ENCODE assay signal across 21 cellular contexts in the genomic region with DNA sequence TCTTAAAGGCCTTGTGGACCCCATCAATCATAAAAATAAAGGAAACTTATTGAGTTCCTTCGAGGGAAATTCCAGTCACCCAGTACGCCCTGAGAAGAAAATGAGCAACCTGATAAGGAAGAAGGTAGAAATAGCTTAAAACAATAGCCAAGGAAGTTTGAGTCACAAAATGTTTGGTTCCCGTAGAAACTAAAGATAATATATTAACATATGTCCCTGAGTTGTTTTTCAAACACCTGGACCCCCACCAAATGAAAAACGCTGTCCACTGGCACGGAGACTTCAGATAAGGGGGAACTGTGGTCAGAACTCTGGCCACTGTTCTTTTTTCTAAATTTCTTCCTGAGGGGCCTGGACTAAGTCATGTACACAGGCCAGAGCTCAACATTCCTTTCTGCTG.
DNase-seq lines count a peak whose midpoint lies in the region; ATAC-seq and TF ChIP-seq lines count a peak whose summit lies in the region.
"Had no signal": no experiment of that assay in that cellular context is flagged by ENCODE, and none has a peak within 500 bp of the region (broad histone marks: within the 10 kb centered on the region; RNA-seq: fewer than 3 reads in every experiment).

No MANE protein-coding gene starts in this region.

- TF ChIP-seq CTCF in MCF 10A (IDR thresholded peaks at IDR 0.05; ENCODE audit: unreplicated experiment) = no peak
- no peak for TF ChIP-seq CTCF in breast epithelium (IDR thresholded peaks at IDR 0.05)
- no peak for TF ChIP-seq CTCF in fibroblast of pulmonary artery (IDR thresholded peaks at IDR 0.05; ENCODE audit: low read length, missing control alignments)

- CTCF ChIA-PET in MCF 10A (lab: Yijun Ruan, JAX) = interaction anchor here (2.2 to 2.3 kb wide), 2 partner anchors 12 to 650 kb away, joined by 7 to 21 read pairs; no protein-coding TSS in a partner anchor

- TF ChIP-seq POLR2A in breast epithelium (IDR thresholded peaks at IDR 0.05) = no peak

- no peaks in the 10 kb centered on the region for H3K9me3 Mint-ChIP-seq in MCF 10A (ENCODE audit: unreplicated experiment)
- no peaks in the 10 kb centered on the region for H3K9me3 Mint-ChIP-seq in activated CD4-positive, alpha-beta T cell treated with anti-CD3 and anti-CD28 coated beads, Interleukin-2, amount 10 ng/mL, durations not matched to agents 24 days and 14 days
- H3K9me3 Mint-ChIP-seq: CD4-positive, alpha-beta T cell had no signal

- H3K9me3 ChIP-seq in breast epithelium (no peaks in the 10 kb centered on the region), mesodermal cell (ENCODE audit: control insufficient read depth, low read length) (no peaks in the 10 kb centered on the region)
- H3K9me3 ChIP-seq: BE2C; BLaER1 treated with 17β-estradiol and CSF1 and Interleukin-3, amounts not matched to agents 10 nM and 100 nM had no signal

- H3K27ac ChIP-seq in breast epithelium (no peak overlapping the region), mesodermal cell (ENCODE audit: low read depth, low read length, severe bottlenecking) (peak overlapping the region; percentile 73)
- H3K27ac ChIP-seq: 22Rv1; BLaER1 treated with 17β-estradiol and CSF1 and Interleukin-3, amounts not matched to agents 10 nM and 100 nM had no signal

- DNase-seq in MCF 10A (ENCODE audit: unreplicated experiment) (no peak), breast epithelium (ENCODE audit: low spot score in 2 of 2) (no peak), fibroblast of pulmonary artery (ENCODE audit: low read depth) (peak; percentile 76), DMS114 treated with DMSO at 0.1 percent for 48 hours (lab: John Stamatoyannopoulos, UW; ENCODE audit: unreplicated experiment) (no peak), AG08396 (ENCODE audit: low spot score) (no peak)
- DNase-seq in activated CD4-positive, alpha-beta T cell treated with anti-CD3 and anti-CD28 coated beads, Interleukin-2, amount 10 ng/mL, durations not matched to agents 24 days and 14 days = no peak
- DNase-seq: AML-193; BE2C; CD4-positive, alpha-beta T cell; CD8-positive, alpha-beta memory T cell; DMS 273 treated with DMSO at 0.1 percent for 48 hours; DMS53; DMS79 treated with DMSO at 0.1 percent for 48 hours; GF-D8; H7; HCEC 1CT had no signal

- intact Hi-C loops in MCF 10A (cut with micrococcal nuclease) (no loop called here), breast epithelium (cut with DNase I; ENCODE audit: low total_unique reads) (no loop called here)
- intact Hi-C loops in activated CD4-positive, alpha-beta T cell treated with anti-CD3 and anti-CD28 coated beads, Interleukin-2, amount 10 ng/mL, durations not matched to agents 24 days and 14 days (cut with micrococcal nuclease) = no loop called here

- no peak overlapping the region for H3K4me3 Mint-ChIP-seq in MCF 10A (ENCODE audit: unreplicated experiment)
- no peak overlapping the region for H3K4me3 Mint-ChIP-seq in activated CD4-positive, alpha-beta T cell treated with anti-CD3 and anti-CD28 coated beads, Interleukin-2, amount 10 ng/mL, durations not matched to agents 24 days and 14 days
- H3K4me3 Mint-ChIP-seq: CD14-positive monocyte; CD4-positive, alpha-beta T cell; CD8-positive, alpha-beta memory T cell had no signal

- ATAC-seq in esophagus mucosa = no peak

- POLR2A ChIA-PET in MCF 10A (lab: Yijun Ruan, JAX) = no interaction called here

- H3K4me1 Mint-ChIP-seq in MCF 10A (ENCODE audit: insufficient read depth, unreplicated experiment) = no peaks in the 10 kb centered on the region
- no peaks in the 10 kb centered on the region for H3K4me1 Mint-ChIP-seq in activated CD4-positive, alpha-beta T cell treated with anti-CD3 and anti-CD28 coated beads, Interleukin-2, amount 10 ng/mL, durations not matched to agents 24 days and 14 days
- H3K4me1 Mint-ChIP-seq: CD8-positive, alpha-beta memory T cell had no signal

- WGBS in mesodermal cell (ENCODE audit: insufficient coverage in 2 of 2), 2 experiments = 60 to 94% methylated on average over 1 to 2 of the region's 5 CpGs

- no TSS peak for BruUV-seq in MCF 10A (replicated peaks; lab: Mats Ljungman, UMichigan)

- no peaks in the 10 kb centered on the region for H3K4me1 ChIP-seq in breast epithelium
- no peaks in the 10 kb centered on the region for H3K4me1 ChIP-seq in mesodermal cell (ENCODE audit: control insufficient read depth, insufficient read depth, low read length, poor library complexity, severe bottlenecking)
- H3K4me1 ChIP-seq: BE2C had no signal

- peaks cover 7% of the 10 kb centered on the region for H3K36me3 Mint-ChIP-seq in MCF 10A (ENCODE audit: insufficient read depth, unreplicated experiment)
- no peaks in the 10 kb centered on the region for H3K36me3 Mint-ChIP-seq in activated CD4-positive, alpha-beta T cell treated with anti-CD3 and anti-CD28 coated beads, Interleukin-2, amount 10 ng/mL, durations not matched to agents 24 days and 14 days (ENCODE audit: low read depth)
- H3K36me3 Mint-ChIP-seq: CD14-positive monocyte; CD8-positive, alpha-beta memory T cell had no signal

- H3K36me3 ChIP-seq in breast epithelium (no peaks in the 10 kb centered on the region), mesodermal cell (ENCODE audit: control insufficient read depth, insufficient read depth, low read length) (no peaks in the 10 kb centered on the region)
- H3K36me3 ChIP-seq: BE2C; BLaER1 treated with 17β-estradiol and CSF1 and Interleukin-3, amounts not matched to agents 10 nM and 100 nM had no signal

- peak overlapping the region; percentile 5 for H3K27ac Mint-ChIP-seq in MCF 10A (ENCODE audit: low read depth, unreplicated experiment)
- no peak overlapping the region for H3K27ac Mint-ChIP-seq in activated CD4-positive, alpha-beta T cell treated with anti-CD3 and anti-CD28 coated beads, Interleukin-2, amount 10 ng/mL, durations not matched to agents 24 days and 14 days
- H3K27ac Mint-ChIP-seq: CD14-positive monocyte; CD4-positive, alpha-beta T cell; CD8-positive, alpha-beta memory T cell had no signal

- H3K27me3 ChIP-seq in breast epithelium = no peaks in the 10 kb centered on the region
- H3K27me3 ChIP-seq: BE2C; BLaER1 treated with 17β-estradiol and CSF1 and Interleukin-3, amounts not matched to agents 10 nM and 100 nM had no signal

- H3K4me3 ChIP-seq in breast epithelium (no peak overlapping the region), fibroblast of pulmonary artery (replicated peaks; ENCODE audit: low read depth, low read length) (no peak overlapping the region), mesodermal cell (ENCODE audit: extremely low read depth, insufficient read depth, low read length, poor library complexity, severe bottlenecking) (no peak overlapping the region)
- H3K4me3 ChIP-seq: BLaER1 treated with 17β-estradiol and CSF1 and Interleukin-3, amounts not matched to agents 10 nM and 100 nM had no signal

- no peaks in the 10 kb centered on the region for H3K27me3 Mint-ChIP-seq in MCF 10A (ENCODE audit: insufficient read depth, unreplicated experiment)
- no peaks in the 10 kb centered on the region for H3K27me3 Mint-ChIP-seq in activated CD4-positive, alpha-beta T cell treated with anti-CD3 and anti-CD28 coated beads, Interleukin-2, amount 10 ng/mL, durations not matched to agents 24 days and 14 days
- H3K27me3 Mint-ChIP-seq: CD4-positive, alpha-beta T cell; CD8-positive, alpha-beta memory T cell had no signal
